ENCODE assay signal across 8 cellular contexts in genomic region chr19:40603719-40604646, GRCh38. TPM values are rescaled to one million over a fixed set of nuclear protein-coding genes. Genes with fewer than 3 reads are reported as not detected.
DNase-seq lines count a peak whose midpoint lies in the region; ATAC-seq and TF ChIP-seq lines count a peak whose summit lies in the region.

No MANE protein-coding gene starts in this region.

- no peak for TF ChIP-seq CTCF in AG09319 (IDR thresholded peaks at IDR 0.05; ENCODE audit: low read depth, low read length)
- TF ChIP-seq CTCF in coronary artery (IDR thresholded peaks at IDR 0.05), result no peak

- H3K4me1 Mint-ChIP-seq in activated CD4-positive, alpha-beta T cell treated with anti-CD3 and anti-CD28 coated beads, Interleukin-2, amount 10 ng/mL, durations not matched to agents 24 days and 14 days, result peaks cover 61% of the 10 kb centered on the region

- H3K4me3 Mint-ChIP-seq in activated CD4-positive, alpha-beta T cell treated with anti-CD3 and anti-CD28 coated beads, Interleukin-2, amount 10 ng/mL, durations not matched to agents 24 days and 14 days, result peak overlapping the region; percentile 94

- peaks cover 25% of the 10 kb centered on the region for H3K27me3 Mint-ChIP-seq in activated CD4-positive, alpha-beta T cell treated with anti-CD3 and anti-CD28 coated beads, Interleukin-2, amount 10 ng/mL, durations not matched to agents 24 days and 14 days

- peak overlapping the region; percentile 92 to 98 for H3K27ac ChIP-seq in coronary artery

- ATAC-seq in GM19043 (IDR thresholded peaks at IDR 0.05; ENCODE audit: low read depth, unreplicated experiment), result peak; percentile 78
- peak; percentile 65 for ATAC-seq in HG03378 (IDR thresholded peaks at IDR 0.05; ENCODE audit: unreplicated experiment)
- ATAC-seq in left colon, result peak; percentile 61

- H3K27ac Mint-ChIP-seq in activated CD4-positive, alpha-beta T cell treated with anti-CD3 and anti-CD28 coated beads, Interleukin-2, amount 10 ng/mL, durations not matched to agents 24 days and 14 days, result peak overlapping the region; percentile 92

- peaks cover 3% of the 10 kb centered on the region for H3K36me3 Mint-ChIP-seq in activated CD4-positive, alpha-beta T cell treated with anti-CD3 and anti-CD28 coated beads, Interleukin-2, amount 10 ng/mL, durations not matched to agents 24 days and 14 days (ENCODE audit: low read depth)

- peak overlapping the region; percentile 92 for H3K4me3 ChIP-seq in coronary artery

- H3K9me3 Mint-ChIP-seq in activated CD4-positive, alpha-beta T cell treated with anti-CD3 and anti-CD28 coated beads, Interleukin-2, amount 10 ng/mL, durations not matched to agents 24 days and 14 days, result no peaks in the 10 kb centered on the region

- DNase-seq in AG09319 (ENCODE audit: extremely low read depth, low read depth) (peak; percentile 83), NCI-H510A treated with DMSO at 0.1 percent for 48 hours (lab: John Stamatoyannopoulos, UW) (peak; percentile 95), coronary artery (ENCODE audit: low spot score) (peak; percentile 99), left colon (peak; percentile 99 to 100)
- DNase-seq in activated CD4-positive, alpha-beta T cell treated with anti-CD3 and anti-CD28 coated beads, Interleukin-2, amount 10 ng/mL, durations not matched to agents 24 days and 14 days, result peak; percentile 99
- peak; percentile 98 for DNase-seq in stimulated activated CD4-positive, alpha-beta T cell treated with anti-CD3 and anti-CD28 coated beads, Interleukin-1b, Interleukin-23, amount 100 ng/mL, for 48 hours

- intact Hi-C loops in activated CD4-positive, alpha-beta T cell treated with anti-CD3 and anti-CD28 coated beads, Interleukin-2, amount 10 ng/mL, durations not matched to agents 24 days and 14 days (cut with micrococcal nuclease), result loop anchor here (2.0 to 10.0 kb wide), 5 partner anchors 27 to 1281 kb away; partner anchors contain the start of genes ARHGEF1, BLVRB and SHKBP1
- intact Hi-C loops in left colon (cut with DNase I, micrococcal nuclease), result no loop called here

RNA-seq across cellular contexts. Expression of gene LTBP4, which starts 2.8 kb away (rescaled TPM):
- total RNA-seq in activated CD4-positive, alpha-beta T cell treated with anti-CD3 and anti-CD28 coated beads, Interleukin-2, amount 10 ng/mL, durations not matched to agents 24 days and 14 days, result 123 and 126 TPM in 2 replicates
- total RNA-seq in left colon, result 100 to 1,000 TPM; 183 to 192 TPM

RNA-seq across cellular contexts. Expression of gene SHKBP1, which starts 27.3 kb away (rescaled TPM):
- total RNA-seq in activated CD4-positive, alpha-beta T cell treated with anti-CD3 and anti-CD28 coated beads, Interleukin-2, amount 10 ng/mL, durations not matched to agents 24 days and 14 days, result 111 and 113 TPM in 2 replicates
- total RNA-seq in left colon, result 10 to 100 TPM; 64.1 to 64.3 TPM

Comparison
In these comparisons a context has a peak if more than half of its experiments do, and no peak if none do; other contexts are left out.
1. Peak in every context shown above with its lines: DNase-seq, ATAC-seq, H3K4me3 ChIP-seq and H3K27ac ChIP-seq.